In the genomic region with DNA sequence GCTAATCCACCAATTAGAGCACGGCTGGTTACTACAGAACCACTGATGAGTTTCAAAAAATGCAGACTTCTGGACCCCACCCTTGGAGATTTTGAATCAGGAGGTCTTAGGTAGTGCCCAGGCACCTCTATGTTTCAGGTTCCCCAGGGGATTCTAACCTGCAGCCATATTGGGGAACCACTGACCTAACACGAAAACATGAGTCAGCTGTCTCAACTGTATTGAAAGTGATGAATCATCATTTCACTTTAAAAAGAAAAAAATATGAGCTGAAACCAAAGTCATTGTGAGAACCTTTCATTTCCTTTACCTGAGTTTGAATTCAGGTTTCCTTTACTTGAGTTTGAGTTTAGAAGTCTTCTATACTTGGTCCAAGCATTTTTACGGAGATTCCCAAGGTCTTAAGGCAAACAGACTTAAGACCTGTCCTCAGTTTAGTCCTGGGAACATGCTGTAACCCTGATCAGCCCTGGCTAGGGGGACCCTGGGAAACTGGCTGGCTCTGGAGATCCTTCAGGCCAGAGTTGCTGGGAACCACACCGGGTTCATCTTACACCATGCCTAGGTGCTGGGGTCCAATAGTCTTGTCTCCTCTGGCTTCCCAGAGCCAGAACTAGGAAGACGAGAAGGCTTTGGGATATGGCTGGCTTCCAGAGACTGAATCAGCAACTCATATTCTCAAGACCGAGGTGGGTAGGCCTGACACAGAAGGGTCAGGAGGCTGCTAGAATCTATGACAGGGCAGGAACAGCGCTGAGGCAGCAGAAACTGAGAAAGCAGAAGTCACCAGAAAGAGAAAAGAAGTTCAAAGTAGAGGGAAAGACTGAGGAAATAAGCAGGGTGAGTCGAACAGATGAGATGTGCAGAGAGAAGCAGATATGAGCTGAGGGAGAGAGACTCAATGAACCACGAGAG, we compare ENCODE assay signal across 8 cellular contexts. TPM values are rescaled to one million over a fixed set of nuclear protein-coding genes. Genes with fewer than 3 reads are reported as not detected.
DNase-seq lines count a peak whose midpoint lies in the region; ATAC-seq lines count a peak whose summit lies in the region.

No MANE protein-coding gene starts in this region.

- peak overlapping the region; percentile 64 for H3K4me2 ChIP-seq in skeletal muscle satellite cell (ENCODE audit: low read length)

- peak overlapping the region; percentile 28 for H3K4me3 ChIP-seq in skeletal muscle satellite cell (ENCODE audit: low read length)

- H3K9ac ChIP-seq in skeletal muscle satellite cell (ENCODE audit: low read depth, low read length): peak overlapping the region; percentile 57

- H3K36me3 ChIP-seq in skeletal muscle satellite cell (ENCODE audit: insufficient read depth, low read length): no peaks in the 10 kb centered on the region

- no peaks in the 10 kb centered on the region for H3K27me3 ChIP-seq in skeletal muscle satellite cell (ENCODE audit: control insufficient read depth, insufficient read depth, low read length)

- no peaks in the 10 kb centered on the region for H3K9me3 ChIP-seq in skeletal muscle satellite cell (replicated peaks; ENCODE audit: low read length)

- H3K4me1 ChIP-seq in skeletal muscle satellite cell (ENCODE audit: control insufficient read depth, insufficient read depth, low read length): peaks cover 17% of the 10 kb centered on the region

- ATAC-seq in GM18868 (IDR thresholded peaks at IDR 0.05; ENCODE audit: unreplicated experiment) (peak; percentile 81), HG02973 (IDR thresholded peaks at IDR 0.05; ENCODE audit: unreplicated experiment) (peak; percentile 87), esophagus mucosa (peak; percentile 75)

- DNase-seq in A172 (ENCODE audit: low spot score) (peak; percentile 57), RPMI7951 (ENCODE audit: low read depth) (peak; percentile 86), iPS-NIHi7 (ENCODE audit: extremely low spot score) (no peak), NCI-H510A treated with DMSO at 0.1 percent for 48 hours (lab: John Stamatoyannopoulos, UW) (no peak)

RNA-seq across cellular contexts. Expression of a gene that starts 16.5 kb away (rescaled TPM):
- total RNA-seq in A172 (2014; rRNA removed; shearing (Covaris generic)): 1.1 TPM in 2 replicates
- 10.7 and 16.2 TPM in 2 replicates for total RNA-seq in RPMI7951 (2014; rRNA removed; shearing (Covaris generic))
- 0.32 TPM for total RNA-seq in esophagus mucosa
- total RNA-seq in skeletal muscle satellite cell (2012; rRNA removed): 9.2 and 10.4 TPM in 2 replicates

RNA-seq across cellular contexts. Expression of a gene that starts 43.5 kb away (rescaled TPM):
- 1.4 and 2.2 TPM in 2 replicates for total RNA-seq in A172 (2014; rRNA removed; shearing (Covaris generic))
- total RNA-seq in RPMI7951 (2014; rRNA removed; shearing (Covaris generic)): 4.9 and 5.7 TPM in 2 replicates
- total RNA-seq in esophagus mucosa: 1.5 TPM
- 0.22 and 0.76 TPM in 2 replicates for total RNA-seq in skeletal muscle satellite cell (2012; rRNA removed)

RNA-seq across cellular contexts. Expression of a gene that starts 56.1 kb away (rescaled TPM):
- 11.5 and 25.2 TPM in 2 replicates for total RNA-seq in A172 (2014; rRNA removed; shearing (Covaris generic))
- total RNA-seq in RPMI7951 (2014; rRNA removed; shearing (Covaris generic)): 45.1 and 66.7 TPM in 2 replicates
- total RNA-seq in esophagus mucosa: 28.1 TPM
- 21.5 and 30.4 TPM in 2 replicates for total RNA-seq in skeletal muscle satellite cell (2012; rRNA removed)

Comparison
In these comparisons a context has a peak if more than half of its experiments do, and no peak if none do; other contexts are left out.
1. DNase-seq: peak in A172 (single experiment) and RPMI7951 (single experiment); none in iPS-NIHi7 (single experiment) and NCI-H510A treated with DMSO at 0.1 percent for 48 hours (single experiment).
2. Peak in every context shown above with its lines, with median percentiles within 50 percentile points of each other: ATAC-seq.